7 cellular contexts compared by ENCODE assay signal in genomic region chr13:19632915-19633339, GRCh38.
A peak's percentile ranks its signal among the peaks of the same experiment; 100 is the strongest.
DNase-seq lines count a peak whose midpoint lies in the region; ATAC-seq and TF ChIP-seq lines count a peak whose summit lies in the region.

No MANE protein-coding gene starts in this region.

- H3K4me3 ChIP-seq in HEK293 (ENCODE audit: low read depth, low read length) (peak overlapping the region; percentile 85), foreskin fibroblast (ENCODE audit: low read depth in 1 of 2, low read length in 2 of 2) (peak overlapping the region; percentile 60 to 99), skin epidermis (peak overlapping the region; percentile 64 to 97 (median 82))

- POLR2A ChIA-PET in HEK293 (lab: Yijun Ruan, JAX): interaction anchor here (0.6 to 2.2 kb wide), 4 partner anchors 10 to 231 kb away, joined by 3 to 13 read pairs (median 7); partner anchors contain the start of gene ZMYM5

- ATAC-seq in HG03045 (IDR thresholded peaks at IDR 0.05; ENCODE audit: unreplicated experiment): no peak
- ATAC-seq in HG02973 (IDR thresholded peaks at IDR 0.05; ENCODE audit: unreplicated experiment): no peak

- no peaks in the 10 kb centered on the region for H3K9me3 ChIP-seq in HEK293 (ENCODE audit: control insufficient read depth, insufficient read depth, low read depth, low read length)

- DNase-seq in SKM-1 treated with dmso at 0.1 percent for 144 hours (lab: John Stamatoyannopoulos, UW; ENCODE audit: unreplicated experiment) (peak; percentile 50), foreskin fibroblast (no peak), NCI-H345 treated with DMSO at 0.1 percent for 48 hours (lab: John Stamatoyannopoulos, UW; ENCODE audit: unreplicated experiment) (no peak)

- H3K27ac ChIP-seq in HEK293 (ENCODE audit: extremely low read depth, low read depth, low read length) (peak overlapping the region; percentile 27; the same call in 1 of the 2 replicates), skin epidermis (peak overlapping the region; percentile 58 to 93 (median 89))

- peaks cover 0 to 15% of the 10 kb centered on the region in 2 experiments; a peak in 2 of 3 replicates for H3K36me3 ChIP-seq in HEK293 (ENCODE audit: control insufficient read depth in 2 of 2, insufficient read depth in 1 of 2, low read length in 2 of 2)

- peaks cover 2% of the 10 kb centered on the region; the same call in 1 of the 2 replicates for H3K4me1 ChIP-seq in HEK293 (ENCODE audit: control insufficient read depth, insufficient read depth, low read length)

- CTCF ChIA-PET in HEK293 (lab: Yijun Ruan, JAX): interaction anchor here (1.0 to 1.8 kb wide), 2 partner anchors 14 to 16 kb away, joined by 3 to 5 read pairs; no protein-coding TSS in a partner anchor

- TF ChIP-seq CTCF in HEK293 (tag by site-specific recombination; IDR thresholded peaks at IDR 0.05) (no peak), foreskin fibroblast (IDR thresholded peaks at IDR 0.05; ENCODE audit: low read depth, low read length) (no peak)

TF ChIP-seq in HEK293, 187 proteins besides CTCF, POLR2A, EP300 and RAD21:
- TF ChIP-seq KLF16 (tag by site-specific recombination; IDR thresholded peaks at IDR 0.05) (no peak), BCL6B (tag by site-specific recombination; IDR thresholded peaks at IDR 0.05) (peak; percentile 95), MZF1 (tag by site-specific recombination; IDR thresholded peaks at IDR 0.05; ENCODE audit: borderline replicate concordance) (0 out of 2 replicates have a peak, but pooled peaks have one; percentile 16), ZBTB48 (tag by site-specific recombination; IDR thresholded peaks at IDR 0.05) (0 out of 2 replicates have a peak, but pooled peaks have one; percentile 11), WT1 (tag by site-specific recombination; IDR thresholded peaks at IDR 0.05) (no peak)
